In genomic region chr17:69466905-69467630, GRCh38 we compare ENCODE assay signal across 9 cellular contexts. TPM values are rescaled to one million over a fixed set of nuclear protein-coding genes. Genes with fewer than 3 reads are reported as not detected.
DNase-seq lines count a peak whose midpoint lies in the region; ATAC-seq, FAIRE-seq and TF ChIP-seq lines count a peak whose summit lies in the region.
"Had no signal": no experiment of that assay in that cellular context is flagged by ENCODE, and none has a peak within 500 bp of the region (broad histone marks: within the 10 kb centered on the region; RNA-seq: fewer than 3 reads in every experiment).

No MANE protein-coding gene starts in this region.

- H3K36me3 ChIP-seq in brain microvascular endothelial cell (replicated peaks) (no peaks in the 10 kb centered on the region), tibial nerve (no peaks in the 10 kb centered on the region), kidney (ENCODE audit: control insufficient read depth in 1 of 2, insufficient read depth in 2 of 2, low read length in 2 of 2) (no peaks in the 10 kb centered on the region)

- H3K9ac ChIP-seq in kidney (ENCODE audit: low read length in 2 of 2): no peak overlapping the region

- H3K36me3 Mint-ChIP-seq in T-helper 17 cell (ENCODE audit: low read depth): peaks cover 2% of the 10 kb centered on the region

- H3K9me3 ChIP-seq in tibial nerve (no peaks in the 10 kb centered on the region), T-helper 17 cell (ENCODE audit: control insufficient read depth, low read length, poor library complexity, severe bottlenecking) (no peaks in the 10 kb centered on the region), kidney (ENCODE audit: control insufficient read depth in 1 of 2, low read length in 2 of 2) (no peaks in the 10 kb centered on the region)

- H3K4me1 ChIP-seq in tibial nerve (peaks cover 0 to 2% (median 0%) of the 10 kb centered on the region in 4 donors), kidney (ENCODE audit: control insufficient read depth in 1 of 2, insufficient read depth in 1 of 2, low read depth in 1 of 2, low read length in 2 of 2) (peaks cover 4 to 8% of the 10 kb centered on the region in 2 donors)

- H3K27ac Mint-ChIP-seq in T-helper 17 cell: no peak overlapping the region

- no peak for TF ChIP-seq EP300 in tibial nerve (IDR thresholded peaks at IDR 0.05)

- H3K4me3 Mint-ChIP-seq in T-helper 17 cell: no peak overlapping the region

- peak; percentile 68 for DNase-seq in AG10803 (ENCODE audit: low read depth)
- peak; percentile 49 for DNase-seq in HFF-Myc (ENCODE audit: extremely low read depth, low read depth)
- peak; percentile 35 for DNase-seq in brain microvascular endothelial cell
- peak; percentile 47 for DNase-seq in iris pigment epithelial cell (ENCODE audit: low read depth)
- DNase-seq in tibial nerve (ENCODE audit: low spot score in 2 of 2): no peak
- DNase-seq in T-helper 17 cell: no peak
- DNase-seq in kidney: no peak
- DNase-seq: left colon had no signal

- H3K27me3 ChIP-seq in brain microvascular endothelial cell (replicated peaks): no peaks in the 10 kb centered on the region
- no peaks in the 10 kb centered on the region for H3K27me3 ChIP-seq in tibial nerve

- TF ChIP-seq POLR2A in tibial nerve (IDR thresholded peaks at IDR 0.05): no peak

- H3K27me3 Mint-ChIP-seq in T-helper 17 cell: no peaks in the 10 kb centered on the region

- intact Hi-C loops in kidney (cut with DNase I): no loop called here

- ATAC-seq in HG02840 (IDR thresholded peaks at IDR 0.05; ENCODE audit: low FRiP score, unreplicated experiment): no peak
- ATAC-seq in T-helper 17 cell: no peak
- ATAC-seq: left colon had no signal

- TF ChIP-seq CTCF in AG10803 (conservative IDR thresholded peaks at IDR 0.05; ENCODE audit: low read length): no peak
- TF ChIP-seq CTCF in HFF-Myc (IDR thresholded peaks at IDR 0.05; ENCODE audit: low read depth, low read length, missing control alignments): no peak
- TF ChIP-seq CTCF in brain microvascular endothelial cell (IDR thresholded peaks at IDR 0.05; ENCODE audit: low read depth, low read length, missing control alignments): no peak
- TF ChIP-seq CTCF in tibial nerve (IDR thresholded peaks at IDR 0.05): no peak
- TF ChIP-seq CTCF in kidney (IDR thresholded peaks at IDR 0.05; ENCODE audit: borderline replicate concordance, extremely low read depth, insufficient read depth): no peak

- H3K4me3 ChIP-seq in AG10803 (ENCODE audit: low read length) (no peak overlapping the region), HFF-Myc (replicated peaks; ENCODE audit: low read depth, low read length) (no peak overlapping the region), brain microvascular endothelial cell (ENCODE audit: low read depth, low read length) (no peak overlapping the region), tibial nerve (no peak overlapping the region), kidney (ENCODE audit: low read length in 2 of 2) (no peak overlapping the region)

- no peak overlapping the region for H3K27ac ChIP-seq in brain microvascular endothelial cell
- H3K27ac ChIP-seq in tibial nerve: no peak overlapping the region
- no peak overlapping the region for H3K27ac ChIP-seq in kidney (ENCODE audit: low read depth in 2 of 2, low read length in 2 of 2)

- WGBS in tibial nerve, 2 donors: 85 to 90% methylated on average over 3 of the region's 3 CpGs

- in situ Hi-C loops in brain microvascular endothelial cell (cut with HindIII; ENCODE audit: low pct_ligation_motif_present, low sequenced_read_pairs): no loop called here

- peaks cover 26% of the 10 kb centered on the region for H3K4me1 Mint-ChIP-seq in T-helper 17 cell

- FAIRE-seq in kidney (lab: Jason Lieb, UNC): no peak

RNA-seq across cellular contexts. Expression of gene MAP2K6, which starts 52.6 kb away (rescaled TPM):
- 10 to 100 TPM in 3 of 4 donors, 1 to 10 TPM in 1; 9.8 to 30.3 (median 22.8) TPM for total RNA-seq in tibial nerve
- 10 to 100 TPM; 16.3 to 21.2 TPM for total RNA-seq in T-helper 17 cell
- 8.6 TPM for total RNA-seq in kidney
- polyA plus RNA-seq in kidney (ENCODE audit: insufficient read depth, low read depth, low replicate concordance): 10.2 TPM

Comparison
In these comparisons a context has a peak if more than half of its experiments do, and no peak if none do; other contexts are left out.
1. DNase-seq: peak in AG10803 (single experiment), HFF-Myc (single experiment), brain microvascular endothelial cell (single experiment) and iris pigment epithelial cell (single experiment); none in tibial nerve (0 of 2), T-helper 17 cell (0 of 3) and kidney (single experiment).